Comparison of ENCODE assay signal across 19 cellular contexts in genomic region chr11:80441821-80442220, GRCh38.
DNase-seq lines count a peak whose midpoint lies in the region; ATAC-seq, FAIRE-seq and TF ChIP-seq lines count a peak whose summit lies in the region.
"Had no signal": no experiment of that assay in that cellular context is flagged by ENCODE, and none has a peak within 500 bp of the region (broad histone marks: within the 10 kb centered on the region; RNA-seq: fewer than 3 reads in every experiment).

No MANE protein-coding gene starts in this region.

- CTCF ChIA-PET in MCF 10A (lab: Yijun Ruan, JAX), result no interaction called here

- POLR2A ChIA-PET in MCF 10A (lab: Yijun Ruan, JAX), result no interaction called here

- no TSS peak for BruUV-seq in MCF 10A (replicated peaks; lab: Mats Ljungman, UMichigan)

- in situ Hi-C loops in astrocyte of the spinal cord (cut with HindIII; ENCODE audit: low sequenced_read_pairs), result no loop called here

- no peak overlapping the region for H3K27ac ChIP-seq in breast epithelium
- H3K27ac ChIP-seq: KMS-11, SJSA1 had no signal

- no peaks in the 10 kb centered on the region for H3K9me3 ChIP-seq in breast epithelium
- H3K9me3 ChIP-seq: SJSA1 had no signal

- H3K36me3 Mint-ChIP-seq in MCF 10A (ENCODE audit: insufficient read depth, unreplicated experiment), result no peaks in the 10 kb centered on the region

- H3K27ac Mint-ChIP-seq in MCF 10A (ENCODE audit: low read depth, unreplicated experiment), result no peak overlapping the region
- H3K27ac Mint-ChIP-seq: GM23338 had no signal

- peaks cover 6% of the 10 kb centered on the region for H3K9me3 Mint-ChIP-seq in MCF 10A (ENCODE audit: unreplicated experiment)
- H3K9me3 Mint-ChIP-seq: GM23338 had no signal

- H3K4me3 Mint-ChIP-seq in MCF 10A (ENCODE audit: unreplicated experiment), result no peak overlapping the region
- H3K4me3 Mint-ChIP-seq: GM23338 had no signal

- FAIRE-seq in D721Med (lab: Jason Lieb, UNC), result no peak
- FAIRE-seq: GM12878 had no signal

- no peak overlapping the region for H3K4me3 ChIP-seq in breast epithelium
- no peak overlapping the region for H3K4me3 ChIP-seq in astrocyte of the spinal cord (ENCODE audit: low read depth, low read length)
- H3K4me3 ChIP-seq in fibroblast of pulmonary artery (replicated peaks; ENCODE audit: low read depth, low read length), result no peak overlapping the region
- H3K4me3 ChIP-seq: GM12878, GM23338, SJSA1 had no signal

- TF ChIP-seq POLR2A in breast epithelium (IDR thresholded peaks at IDR 0.05), result no peak

- TF ChIP-seq CTCF in MCF 10A (IDR thresholded peaks at IDR 0.05; ENCODE audit: unreplicated experiment) (no peak), breast epithelium (IDR thresholded peaks at IDR 0.05) (no peak), astrocyte of the spinal cord (IDR thresholded peaks at IDR 0.05; ENCODE audit: low read depth, low read length) (no peak), fibroblast of pulmonary artery (IDR thresholded peaks at IDR 0.05; ENCODE audit: low read length, missing control alignments) (no peak), D721Med (IDR thresholded peaks at IDR 0.05; ENCODE audit: insufficient read depth, missing control alignments) (no peak)

- H3K27me3 ChIP-seq in breast epithelium, result no peaks in the 10 kb centered on the region
- H3K27me3 ChIP-seq: SJSA1 had no signal

- H3K4me1 Mint-ChIP-seq in MCF 10A (ENCODE audit: insufficient read depth, unreplicated experiment), result peaks cover 18% of the 10 kb centered on the region
- H3K4me1 Mint-ChIP-seq: GM23338 had no signal

- no peaks in the 10 kb centered on the region for H3K27me3 Mint-ChIP-seq in MCF 10A (ENCODE audit: insufficient read depth, unreplicated experiment)

- no peak for ATAC-seq in GM19467 (IDR thresholded peaks at IDR 0.05; ENCODE audit: unreplicated experiment)
- ATAC-seq: GM12878, GM23338 had no signal

- H3K36me3 ChIP-seq in breast epithelium, result no peaks in the 10 kb centered on the region
- H3K36me3 ChIP-seq: SJSA1 had no signal

- H3K4me1 ChIP-seq in breast epithelium, result no peaks in the 10 kb centered on the region
- H3K4me1 ChIP-seq: SJSA1 had no signal

- intact Hi-C loops in MCF 10A (cut with micrococcal nuclease) (no loop called here), breast epithelium (cut with DNase I; ENCODE audit: low total_unique reads) (no loop called here)

- DNase-seq in MCF 10A (ENCODE audit: unreplicated experiment) (peak; percentile 62), breast epithelium (ENCODE audit: low spot score in 2 of 2) (no peak), astrocyte of the spinal cord (ENCODE audit: low read depth, low spot score) (peak; percentile 45), fibroblast of pulmonary artery (ENCODE audit: low read depth) (peak; percentile 5), D721Med (ENCODE audit: insufficient read length, low spot score) (no peak), GM19238 (ENCODE audit: insufficient read length, low spot score) (no peak)
- DNase-seq in stimulated activated CD4-positive, alpha-beta T cell treated with anti-CD3 and anti-CD28 coated beads, Interleukin-2, amount 100 ng/mL, for 24 hours, result no peak
- DNase-seq: 8988T, C1 segment of cervical spinal cord, MM.1S, NCI-H1105 treated with DMSO at 0.1 percent for 48 hours, NCI-H187 treated with DMSO at 0.1 percent for 48 hours, NCI-H82, RPMI8226 had no signal

Comparison
In these comparisons a context has a peak if more than half of its experiments do, and no peak if none do; other contexts are left out.
1. DNase-seq: peak in MCF 10A (single experiment), astrocyte of the spinal cord (single experiment) and fibroblast of pulmonary artery (single experiment); none in breast epithelium (0 of 2), stimulated activated CD4-positive, alpha-beta T cell treated with anti-CD3 and anti-CD28 coated beads, Interleukin-2, amount 100 ng/mL, for 24 hours (0 of 2), D721Med (single experiment) and GM19238 (single experiment).